Comparison of ENCODE assay signal across 38 cellular contexts in the genomic region with DNA sequence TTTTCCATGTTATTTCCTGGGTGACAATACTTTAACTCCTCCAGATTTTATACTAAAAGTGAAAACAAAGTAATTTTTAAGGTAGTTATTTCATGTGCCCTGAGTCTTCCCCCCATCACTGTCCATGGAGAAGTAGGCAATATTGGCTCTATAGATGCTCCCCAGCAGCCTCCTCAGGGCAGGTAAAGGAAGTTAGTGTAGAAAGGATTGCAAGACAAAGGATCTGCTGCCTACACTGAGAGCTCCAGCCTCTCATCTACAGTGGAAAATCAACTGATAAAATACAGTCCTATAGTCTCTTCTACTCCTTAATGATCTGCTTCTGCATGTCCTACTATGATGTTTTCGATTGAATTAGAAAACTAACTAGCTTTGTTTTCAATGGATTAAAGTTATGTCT. TPM values are rescaled to one million over a fixed set of nuclear protein-coding genes. Genes with fewer than 3 reads are reported as not detected.
"Had no signal": no experiment of that assay in that cellular context is flagged by ENCODE, and none has a peak within 500 bp of the region (broad histone marks: within the 10 kb centered on the region; RNA-seq: fewer than 3 reads in every experiment).

No MANE protein-coding gene starts in this region.

- H3K36me3 ChIP-seq: MG63 had no signal

- H3K27me3 ChIP-seq: MG63 had no signal

- H3K4me2 ChIP-seq: KMS-11 had no signal

- DNase-seq: Karpas-422, Kasumi-1, MG63, MM.1S, MV-4-11, NCI-H1048, NCI-H1092, NCI-H1092 treated with DMSO at 0.1 percent for 48 hours, NCI-H1105, NCI-H1105 treated with DMSO at 0.1 percent for 48 hours, NCI-H1417, NCI-H1417 treated with DMSO at 0.1 percent for 48 hours, NCI-H1436, NCI-H1436 treated with DMSO at 0.1 percent for 48 hours, NCI-H146, NCI-H1694, NCI-H1694 treated with DMSO at 0.1 percent for 48 hours, NCI-H187, NCI-H187 treated with DMSO at 0.1 percent for 48 hours, NCI-H1930, NCI-H2029, NCI-H2029 treated with DMSO at 0.1 percent for 48 hours, NCI-H2081, NCI-H2081 treated with DMSO at 0.1 percent for 48 hours, NCI-H2107, NCI-H2171, NCI-H2171 treated with DMSO at 0.1 percent for 48 hours, NCI-H2227 treated with DMSO at 0.1 percent for 48 hours, NCI-H226, NCI-H345, NCI-H446, NCI-H446 treated with DMSO at 0.1 percent for 48 hours, NCI-H510A had no signal

- H3K27ac ChIP-seq: KMS-11 had no signal

- H3K4me3 ChIP-seq: MG63 had no signal

RNA-seq across cellular contexts. Expression of a gene that starts 8.5 kb away (rescaled TPM):
- total RNA-seq: LHCN-M2, M059J, MCF 10A, NCI-H460 had no signal
